In genomic region chr12:26633591-26634210, GRCh38 we compare ENCODE assay signal across 12 cellular contexts.
A peak's percentile ranks its signal among the peaks of the same experiment; 100 is the strongest.
DNase-seq lines count a peak whose midpoint lies in the region; TF ChIP-seq lines count a peak whose summit lies in the region.
"Had no signal": no experiment of that assay in that cellular context is flagged by ENCODE, and none has a peak within 500 bp of the region (broad histone marks: within the 10 kb centered on the region; RNA-seq: fewer than 3 reads in every experiment).

No MANE protein-coding gene starts in this region.

- H3K36me3 ChIP-seq in endodermal cell (ENCODE audit: control insufficient read depth, insufficient read depth, low read length) (no peaks in the 10 kb centered on the region), Karpas-422 (ENCODE audit: insufficient read depth, low read length) (peaks cover 13% of the 10 kb centered on the region; the same call in 1 of the 2 replicates), H7 (replicated peaks; ENCODE audit: control insufficient read depth, insufficient read depth, low read length) (no peaks in the 10 kb centered on the region; the same call in none of the 2 replicates)

- DNase-seq in EH (ENCODE audit: low read depth) (peak; percentile 90), NCI-H146 (lab: John Stamatoyannopoulos, UW) (peak; percentile 79), endodermal cell (no peak), midbrain (lab: John Stamatoyannopoulos, UW) (peak; percentile 65), Karpas-422 (no peak), H7 (no peak)
- no peak for DNase-seq in activated T-cell treated with anti-CD3 and anti-CD28 coated beads, Interleukin-2, amount 50 U/mL, for 24 hours
- DNase-seq in stimulated activated CD4-positive, alpha-beta T cell treated with anti-CD3 and anti-CD28 coated beads, Interleukin-4, amount 100 ng/mL, for 4 hours, result no peak
- DNase-seq: naive B cell, NCI-H2081 treated with DMSO at 0.1 percent for 48 hours had no signal

- H3K27ac Mint-ChIP-seq in endodermal cell, result peak overlapping the region; percentile 3
- no peak overlapping the region for H3K27ac Mint-ChIP-seq in activated T-cell treated with anti-CD3 and anti-CD28 coated beads, Interleukin-2, amount 50 U/mL, for 24 hours
- H3K27ac Mint-ChIP-seq: activated T-helper 17 cell treated with anti-CD3 and anti-CD28 coated beads, Interleukin-2, amount 50 U/mL, for 72 hours; naive B cell had no signal

- H3K27me3 ChIP-seq in endodermal cell (ENCODE audit: control insufficient read depth, insufficient read depth, low read length, poor library complexity, severe bottlenecking) (no peaks in the 10 kb centered on the region), Karpas-422 (ENCODE audit: low read length) (no peaks in the 10 kb centered on the region), H7 (ENCODE audit: control insufficient read depth, insufficient read depth, low read length) (no peaks in the 10 kb centered on the region)

- no peaks in the 10 kb centered on the region for H3K27me3 Mint-ChIP-seq in endodermal cell (ENCODE audit: insufficient read depth)
- H3K27me3 Mint-ChIP-seq in activated T-cell treated with anti-CD3 and anti-CD28 coated beads, Interleukin-2, amount 50 U/mL, for 24 hours, result no peaks in the 10 kb centered on the region
- H3K27me3 Mint-ChIP-seq: activated T-helper 17 cell treated with anti-CD3 and anti-CD28 coated beads, Interleukin-2, amount 50 U/mL, for 72 hours; naive B cell had no signal

- no peaks in the 10 kb centered on the region for H3K79me2 ChIP-seq in Karpas-422 (ENCODE audit: low read length)

- H3K4me3 ChIP-seq in endodermal cell (ENCODE audit: low read length), result no peak overlapping the region
- H3K4me3 ChIP-seq in Karpas-422 (ENCODE audit: low read length), result no peak overlapping the region
- no peak overlapping the region for H3K4me3 ChIP-seq in H7 (ENCODE audit: insufficient read depth, low read depth, low read length)
- H3K4me3 ChIP-seq: coronary artery had no signal

- H3K9me3 ChIP-seq in endodermal cell (ENCODE audit: control insufficient read depth, low read length), result no peaks in the 10 kb centered on the region
- H3K9me3 ChIP-seq in Karpas-422 (ENCODE audit: low read length), result no peaks in the 10 kb centered on the region

- H3K27ac ChIP-seq in endodermal cell (ENCODE audit: low read depth, low read length) (no peak overlapping the region), Karpas-422 (ENCODE audit: low read length) (no peak overlapping the region)
- H3K27ac ChIP-seq: coronary artery had no signal

- WGBS in endodermal cell (ENCODE audit: insufficient coverage in 1 of 2, insufficient read length in 1 of 2), 2 experiments, result 89 to 100% methylated on average over 2 to 5 of the region's 5 CpGs

- H3K4me2 ChIP-seq in Karpas-422 (ENCODE audit: low read depth, low read length, poor library complexity, severe bottlenecking), result no peak overlapping the region

- H3K9me3 Mint-ChIP-seq in endodermal cell, result no peaks in the 10 kb centered on the region
- no peaks in the 10 kb centered on the region for H3K9me3 Mint-ChIP-seq in activated T-cell treated with anti-CD3 and anti-CD28 coated beads, Interleukin-2, amount 50 U/mL, for 24 hours
- H3K9me3 Mint-ChIP-seq: activated T-helper 17 cell treated with anti-CD3 and anti-CD28 coated beads, Interleukin-2, amount 50 U/mL, for 72 hours; naive B cell had no signal

- no peak overlapping the region for H3K4me3 Mint-ChIP-seq in endodermal cell
- no peak overlapping the region for H3K4me3 Mint-ChIP-seq in activated T-cell treated with anti-CD3 and anti-CD28 coated beads, Interleukin-2, amount 50 U/mL, for 24 hours
- H3K4me3 Mint-ChIP-seq: activated T-helper 17 cell treated with anti-CD3 and anti-CD28 coated beads, Interleukin-2, amount 50 U/mL, for 72 hours; naive B cell had no signal

- H2AFZ ChIP-seq in Karpas-422 (ENCODE audit: low read length), result no peak overlapping the region

- no peaks in the 10 kb centered on the region for H3K9me2 ChIP-seq in Karpas-422 (replicated peaks; ENCODE audit: insufficient read depth, low read length)

- H3K4me1 Mint-ChIP-seq in endodermal cell, result peaks cover 20% of the 10 kb centered on the region
- H3K4me1 Mint-ChIP-seq in activated T-cell treated with anti-CD3 and anti-CD28 coated beads, Interleukin-2, amount 50 U/mL, for 24 hours (ENCODE audit: low read depth), result peaks cover 2% of the 10 kb centered on the region
- H3K4me1 Mint-ChIP-seq: activated T-helper 17 cell treated with anti-CD3 and anti-CD28 coated beads, Interleukin-2, amount 50 U/mL, for 72 hours; naive B cell had no signal

- TF ChIP-seq CTCF in endodermal cell (conservative IDR thresholded peaks at IDR 0.05), result no peak

- H3K9ac ChIP-seq in endodermal cell (ENCODE audit: extremely low read depth, low read length, poor library complexity, severe bottlenecking) (no peak overlapping the region), Karpas-422 (ENCODE audit: low read length) (no peak overlapping the region)

- 0 out of 2 replicates have a peak, but pooled peaks cover 3% of the 10 kb centered on the region for H4K20me1 ChIP-seq in Karpas-422 (ENCODE audit: insufficient read depth, low read depth, low read length)

- no peaks in the 10 kb centered on the region for H3K36me3 Mint-ChIP-seq in endodermal cell (ENCODE audit: low read depth)
- H3K36me3 Mint-ChIP-seq in activated T-cell treated with anti-CD3 and anti-CD28 coated beads, Interleukin-2, amount 50 U/mL, for 24 hours (ENCODE audit: low read depth), result peaks cover 42% of the 10 kb centered on the region

- H3K4me1 ChIP-seq in endodermal cell (ENCODE audit: control insufficient read depth, insufficient read depth, low read length) (peaks cover 2% of the 10 kb centered on the region), Karpas-422 (ENCODE audit: low read length) (peaks cover 7% of the 10 kb centered on the region)

Comparison
In these comparisons a context has a peak if more than half of its experiments do, and no peak if none do; other contexts are left out.
1. DNase-seq: peak in EH (single experiment), NCI-H146 (single experiment) and midbrain (single experiment); none in endodermal cell (single experiment), activated T-cell treated with anti-CD3 and anti-CD28 coated beads, Interleukin-2, amount 50 U/mL, for 24 hours (single experiment), Karpas-422 (single experiment), H7 (single experiment) and stimulated activated CD4-positive, alpha-beta T cell treated with anti-CD3 and anti-CD28 coated beads, Interleukin-4, amount 100 ng/mL, for 4 hours (0 of 2).